8 cellular contexts compared by ENCODE assay signal in genomic region chr17:82236142-82236971, GRCh38. TPM values are rescaled to one million over a fixed set of nuclear protein-coding genes. Genes with fewer than 3 reads are reported as not detected.
A peak's percentile ranks its signal among the peaks of the same experiment; 100 is the strongest.
DNase-seq lines count a peak whose midpoint lies in the region; ATAC-seq, FAIRE-seq and TF ChIP-seq lines count a peak whose summit lies in the region.

No MANE protein-coding gene starts in this region.

- TF ChIP-seq CTCF in AG04449 (IDR thresholded peaks at IDR 0.05; ENCODE audit: insufficient read depth, low read length, missing control alignments) = peak; percentile 76
- TF ChIP-seq CTCF in GM23338 (conservative IDR thresholded peaks at IDR 0.05; ENCODE audit: low read depth in 2 of 2) = peak; percentile 90 to 91
- peak; percentile 79 for TF ChIP-seq CTCF in PC-9 (conservative IDR thresholded peaks at IDR 0.05)
- TF ChIP-seq CTCF in fibroblast of pulmonary artery (IDR thresholded peaks at IDR 0.05; ENCODE audit: low read length, missing control alignments) = peak; percentile 64
- TF ChIP-seq CTCF in pancreas (IDR thresholded peaks at IDR 0.05) = peak; percentile 85 to 94 (median 90)

- H3K4me1 ChIP-seq in GM23338 (ENCODE audit: insufficient read depth) (no peaks in the 10 kb centered on the region; the same call in 1 of the 2 replicates), PC-9 (replicated peaks; ENCODE audit: insufficient read depth) (peaks cover 43% of the 10 kb centered on the region), pancreas (peaks cover 5 to 10% (median 9%) of the 10 kb centered on the region in 3 donors)

- no TSS peak for BruUV-seq in PC-9 (replicated peaks; lab: Mats Ljungman, UMichigan)

- CTCF ChIA-PET in AG04449 (lab: Yijun Ruan, JAX) (interaction anchor here (0.6 to 10.9 kb wide), 15 partner anchors 9 to 206 kb away, joined by 3 to 95 read pairs (median 3); no protein-coding TSS in a partner anchor), PC-9 (lab: Charles Lee) (interaction anchor here (0.6 to 0.8 kb wide), 3 partner anchors 30 to 126 kb away, joined by 3 to 9 read pairs (median 3); no protein-coding TSS in a partner anchor)

- DNase-seq in AG04449 (ENCODE audit: low read depth, low spot score) = no peak
- peak; percentile 84 for DNase-seq in GM23338 (ENCODE audit: low spot score)
- DNase-seq in PC-9 = peak in 1 of 2 experiments; percentile 63
- peak; percentile 54 for DNase-seq in activated effector memory CD4-positive, alpha-beta T cell treated with Interleukin-2 at 50 U/mL for 16 hours
- peak; percentile 54 for DNase-seq in fibroblast of pulmonary artery (ENCODE audit: low read depth)
- DNase-seq in pancreas = peak in 5 of 6 donors; percentile 63 to 89 (median 80)
- no peak for DNase-seq in middle frontal gyrus (ENCODE audit: extremely low spot score, low spot score)

- H3K9me2 ChIP-seq in GM23338 (ENCODE audit: insufficient read depth) (no peaks in the 10 kb centered on the region), PC-9 (ENCODE audit: insufficient read depth) (no peaks in the 10 kb centered on the region)

- no peaks in the 10 kb centered on the region for H3K36me3 ChIP-seq in GM23338 (ENCODE audit: insufficient read depth)
- H3K36me3 ChIP-seq in PC-9 (ENCODE audit: low read depth) = no peaks in the 10 kb centered on the region
- peaks cover 0 to 6% (median 5%) of the 10 kb centered on the region in 3 donors for H3K36me3 ChIP-seq in pancreas

- intact Hi-C loops in PC-9 (cut with micrococcal nuclease; ENCODE audit: unreplicated experiment) (loop anchor here (10.0 kb wide), 1 partner anchor 258 kb away; no protein-coding TSS in a partner anchor), pancreas (cut with DNase I) (loop anchor here (2.0 to 10.0 kb wide), 3 partner anchors 84 to 88 kb away; no protein-coding TSS in a partner anchor)

- H4K20me1 ChIP-seq in GM23338 (replicated peaks; ENCODE audit: insufficient read depth) (no peaks in the 10 kb centered on the region; the same call in 1 of the 2 replicates), PC-9 (ENCODE audit: insufficient read depth) (peaks cover 79% of the 10 kb centered on the region)

- no peaks in the 10 kb centered on the region for H3K9me3 ChIP-seq in PC-9 (ENCODE audit: insufficient read depth, low read depth)
- H3K9me3 ChIP-seq in pancreas = no peaks in the 10 kb centered on the region

- no peak overlapping the region for H3K4me3 ChIP-seq in AG04449 (ENCODE audit: low read depth, low read length)
- H3K4me3 ChIP-seq in GM23338 = no peak overlapping the region
- H3K4me3 ChIP-seq in PC-9 = no peak overlapping the region
- no peak overlapping the region for H3K4me3 ChIP-seq in fibroblast of pulmonary artery (replicated peaks; ENCODE audit: low read depth, low read length)
- H3K4me3 ChIP-seq in pancreas = no peak overlapping the region

- FAIRE-seq in pancreas (lab: Jason Lieb, UNC) = no peak

- POLR2A ChIA-PET in AG04449 (lab: Yijun Ruan, JAX) (no interaction called here), PC-9 (lab: Charles Lee; ENCODE audit: unreplicated experiment) (interaction anchor here (0.5 to 0.7 kb wide), 2 partner anchors 56 to 133 kb away, joined by 3 to 5 read pairs; no protein-coding TSS in a partner anchor)

- H3K27ac ChIP-seq in GM23338 (ENCODE audit: low read depth) (0 out of 2 replicates have a peak overlapping the region, but pooled peaks have one; percentile 19), PC-9 (no peak overlapping the region), pancreas (no peak overlapping the region)

- 29 to 31% methylated on average over 43 to 44 of the region's 44 CpGs for WGBS in pancreas, 2 donors

- peaks cover 18% of the 10 kb centered on the region for H3K27me3 Mint-ChIP-seq in GM23338 (ENCODE audit: insufficient read depth, low read depth, poor library complexity)

- H3K79me2 ChIP-seq in GM23338 (replicated peaks; ENCODE audit: insufficient read depth) = no peaks in the 10 kb centered on the region
- peaks cover 42% of the 10 kb centered on the region for H3K79me2 ChIP-seq in PC-9 (ENCODE audit: low read depth)

- no peak overlapping the region for H3K4me3 Mint-ChIP-seq in GM23338

- peak; percentile 17 for ATAC-seq in GM23338
- peak; percentile 42 to 75 (median 62) for ATAC-seq in pancreas
- ATAC-seq in GM19463 (IDR thresholded peaks at IDR 0.05; ENCODE audit: unreplicated experiment) = no peak

- no peaks in the 10 kb centered on the region for H3K9me3 Mint-ChIP-seq in GM23338

- H3K27me3 ChIP-seq in GM23338 (ENCODE audit: insufficient read depth) = peaks cover 6% of the 10 kb centered on the region; the same call in 1 of the 2 replicates
- no peaks in the 10 kb centered on the region for H3K27me3 ChIP-seq in PC-9 (ENCODE audit: insufficient read depth, low read depth)
- no peaks in the 10 kb centered on the region for H3K27me3 ChIP-seq in pancreas

- H3F3A ChIP-seq in GM23338 (replicated peaks; ENCODE audit: low read depth) (peaks cover 3% of the 10 kb centered on the region; the same call in 1 of the 2 replicates), PC-9 (ENCODE audit: insufficient read depth, low read depth) (peaks cover 65% of the 10 kb centered on the region; the same call in 1 of the 2 replicates)

- H3K4me1 Mint-ChIP-seq in GM23338 = peaks cover 8% of the 10 kb centered on the region; the same call in 2 of the 3 replicates

- H3K4me2 ChIP-seq in GM23338 (0 out of 2 replicates have a peak overlapping the region, but pooled peaks have one; percentile 26), PC-9 (no peak overlapping the region)

- H3K27ac Mint-ChIP-seq in GM23338 = no peak overlapping the region

- H2AFZ ChIP-seq in GM23338 (no peak overlapping the region), PC-9 (no peak overlapping the region)

- no peaks in the 10 kb centered on the region; the same call in 2 of the 3 replicates for H3K36me3 Mint-ChIP-seq in GM23338 (ENCODE audit: low read depth)

TF ChIP-seq in GM23338, 12 proteins besides CTCF, POLR2A, EP300 and RAD21:
- TF ChIP-seq CREB1 (CRISPR knock-in tag; IDR thresholded peaks at IDR 0.05; ENCODE audit: low read depth) (peak; percentile 38; the same call in 1 of the 2 replicates), JUNB (IDR thresholded peaks at IDR 0.05; ENCODE audit: unreplicated experiment) (no peak)
TF ChIP-seq in GM23338: peak in this region for 1.

RNA-seq across cellular contexts. Expression of gene SLC16A3, which starts 7.5 kb away (rescaled TPM):
- total RNA-seq in GM23338 (2014; rRNA removed; shearing (Covaris generic)) = 10.6 and 14.4 TPM in 2 replicates
- polyA plus RNA-seq in GM23338 (2016; fragmentation: Nextera tagmentation; extraction: Ambion mirVana) (2.9 and 3.5 TPM in 2 replicates), pancreas (1 to 10 TPM; 3.5 TPM)
- total RNA-seq in PC-9 (2021) (157 and 198 TPM in 2 replicates), pancreas (10 to 100 TPM in 2 of 6 donors, 1 to 10 TPM in 4; 1.2 to 22.8 (median 4.2) TPM)

RNA-seq across cellular contexts. Expression of gene CCDC57, which starts 23.7 kb away (rescaled TPM):
- 6.7 and 16.3 TPM in 2 replicates for total RNA-seq in GM23338 (2014; rRNA removed; shearing (Covaris generic))
- polyA plus RNA-seq in GM23338 (2016; fragmentation: Nextera tagmentation; extraction: Ambion mirVana) (6.4 and 7.0 TPM in 2 replicates), pancreas (100 to 1,000 TPM; 135 to 176 TPM)
- total RNA-seq in PC-9 (2021) (138 and 140 TPM in 2 replicates), pancreas (10 to 100 TPM; 19.6 to 31.8 (median 22.9) TPM)

RNA-seq across cellular contexts. Expression of gene CSNK1D, which starts 37.1 kb away (rescaled TPM):
- total RNA-seq in GM23338 (2014; rRNA removed; shearing (Covaris generic)) = 48.4 and 66.4 TPM in 2 replicates
- polyA plus RNA-seq in GM23338 (2016; fragmentation: Nextera tagmentation; extraction: Ambion mirVana) = 43.5 and 55.3 TPM in 2 replicates
- 151 and 181 TPM in 2 replicates for total RNA-seq in PC-9 (2021)
- total RNA-seq in pancreas = 10 to 100 TPM; 47.1 to 81.6 (median 62.5) TPM
- 100 to 1,000 TPM; 101 to 107 TPM for polyA plus RNA-seq in pancreas

Comparison
In these comparisons a context has a peak if more than half of its experiments do, and no peak if none do; other contexts are left out.
1. DNase-seq: peak in GM23338 (single experiment), activated effector memory CD4-positive, alpha-beta T cell treated with Interleukin-2 at 50 U/mL for 16 hours (single experiment), fibroblast of pulmonary artery (single experiment) and pancreas (5 of 6); none in AG04449 (single experiment) and middle frontal gyrus (single experiment).
2. Peak in every context shown above with its lines, with median percentiles within 50 percentile points of each other: CTCF ChIP-seq.